Comparison of ENCODE assay signal across 9 cellular contexts in genomic region chr1:152189657-152190442, GRCh38. TPM values are rescaled to one million over a fixed set of nuclear protein-coding genes. Genes with fewer than 3 reads are reported as not detected.
DNase-seq lines count a peak whose midpoint lies in the region; ATAC-seq and TF ChIP-seq lines count a peak whose summit lies in the region.
"Had no signal": no experiment of that assay in that cellular context is flagged by ENCODE, and none has a peak within 500 bp of the region (broad histone marks: within the 10 kb centered on the region; RNA-seq: fewer than 3 reads in every experiment).

No MANE protein-coding gene starts in this region.

- H2AFZ ChIP-seq in neural progenitor cell (replicated peaks), result no peak overlapping the region

- H3K9ac ChIP-seq in neural progenitor cell, result no peak overlapping the region

- intact Hi-C loops in Panc1 (cut with micrococcal nuclease; ENCODE audit: unreplicated experiment), result loop anchor here (1.0 to 10.0 kb wide), 3 partner anchors 157 to 268 kb away; no protein-coding TSS in a partner anchor

- H3K36me3 ChIP-seq in Panc1 (ENCODE audit: control insufficient read depth, insufficient read depth, low read length), result no peaks in the 10 kb centered on the region
- H3K36me3 ChIP-seq in neural progenitor cell, result no peaks in the 10 kb centered on the region

- no peak overlapping the region for H3K4me2 ChIP-seq in neural progenitor cell

- peak overlapping the region; percentile 75 for H3K4me3 Mint-ChIP-seq in activated T-cell treated with anti-CD3 and anti-CD28 coated beads, Interleukin-2, amount 50 U/mL, for 24 hours
- H3K4me3 Mint-ChIP-seq in neural progenitor cell, result no peak overlapping the region
- H3K4me3 Mint-ChIP-seq in stimulated activated naive CD8-positive, alpha-beta T cell treated with anti-CD3 and anti-CD28 coated beads, Interleukin-15, Interleukin-2, amounts not matched to agents 100 ng/mL and 50 ng/mL, for 24 hours, result peak overlapping the region; percentile 84

- H3K4me1 ChIP-seq in Panc1 (ENCODE audit: control insufficient read depth, insufficient read depth, low read length), result peaks cover 3% of the 10 kb centered on the region; the same call in 1 of the 2 replicates
- no peaks in the 10 kb centered on the region for H3K4me1 ChIP-seq in neural progenitor cell

- peak; percentile 27 for DNase-seq in CMK (ENCODE audit: low read depth)
- DNase-seq in Panc1 (ENCODE audit: low read depth, low spot score), result peak; percentile 67
- peak; percentile 79 for DNase-seq in activated T-cell treated with anti-CD3 and anti-CD28 coated beads, Interleukin-2, amount 50 U/mL, for 24 hours
- DNase-seq in fibroblast of mammary gland (ENCODE audit: low read depth), result peak; percentile 78
- DNase-seq in neural progenitor cell (ENCODE audit: low spot score), result peak; percentile 57

- no peaks in the 10 kb centered on the region for H3K9me3 Mint-ChIP-seq in activated T-cell treated with anti-CD3 and anti-CD28 coated beads, Interleukin-2, amount 50 U/mL, for 24 hours
- H3K9me3 Mint-ChIP-seq in neural progenitor cell, result peaks cover 2% of the 10 kb centered on the region
- H3K9me3 Mint-ChIP-seq in stimulated activated naive CD8-positive, alpha-beta T cell treated with anti-CD3 and anti-CD28 coated beads, Interleukin-15, Interleukin-2, amounts not matched to agents 100 ng/mL and 50 ng/mL, for 24 hours, result no peaks in the 10 kb centered on the region

- peaks cover 7% of the 10 kb centered on the region for H3K27me3 Mint-ChIP-seq in activated T-cell treated with anti-CD3 and anti-CD28 coated beads, Interleukin-2, amount 50 U/mL, for 24 hours
- H3K27me3 Mint-ChIP-seq in neural progenitor cell (ENCODE audit: insufficient read depth, low read depth), result peaks cover 5% of the 10 kb centered on the region
- peaks cover 7% of the 10 kb centered on the region for H3K27me3 Mint-ChIP-seq in stimulated activated naive CD8-positive, alpha-beta T cell treated with anti-CD3 and anti-CD28 coated beads, Interleukin-15, Interleukin-2, amounts not matched to agents 100 ng/mL and 50 ng/mL, for 24 hours

- H3K4me3 ChIP-seq in Panc1 (ENCODE audit: low read depth in 2 of 2, low read length in 2 of 2) (peak overlapping the region; percentile 63 to 76), fibroblast of mammary gland (ENCODE audit: control insufficient read depth, low read depth, low read length) (peak overlapping the region; percentile 58), neural progenitor cell (no peak overlapping the region)

- CTCF ChIA-PET in Panc1 (lab: Charles Lee), result interaction anchor here (1.5 kb wide), 1 partner anchor 269 kb away, joined by 24 read pairs; no protein-coding TSS in a partner anchor

- POLR2A ChIA-PET in Panc1 (lab: Charles Lee), result no interaction called here

- no peaks in the 10 kb centered on the region for H3F3A ChIP-seq in neural progenitor cell (ENCODE audit: low read depth)

- H3K27ac Mint-ChIP-seq in activated T-cell treated with anti-CD3 and anti-CD28 coated beads, Interleukin-2, amount 50 U/mL, for 24 hours, result peak overlapping the region; percentile 79
- H3K27ac Mint-ChIP-seq in neural progenitor cell, result no peak overlapping the region
- H3K27ac Mint-ChIP-seq in stimulated activated naive CD8-positive, alpha-beta T cell treated with anti-CD3 and anti-CD28 coated beads, Interleukin-15, Interleukin-2, amounts not matched to agents 100 ng/mL and 50 ng/mL, for 24 hours, result peak overlapping the region; percentile 78

- no peaks in the 10 kb centered on the region for H3K36me3 Mint-ChIP-seq in activated T-cell treated with anti-CD3 and anti-CD28 coated beads, Interleukin-2, amount 50 U/mL, for 24 hours (ENCODE audit: low read depth)
- no peaks in the 10 kb centered on the region for H3K36me3 Mint-ChIP-seq in neural progenitor cell
- H3K36me3 Mint-ChIP-seq in stimulated activated naive CD8-positive, alpha-beta T cell treated with anti-CD3 and anti-CD28 coated beads, Interleukin-15, Interleukin-2, amounts not matched to agents 100 ng/mL and 50 ng/mL, for 24 hours (ENCODE audit: low read depth), result no peaks in the 10 kb centered on the region

- H3K9me3 ChIP-seq in Panc1 (ENCODE audit: control insufficient read depth, insufficient read depth, low read depth, low read length) (no peaks in the 10 kb centered on the region), neural progenitor cell (ENCODE audit: low read depth) (peaks cover 3% of the 10 kb centered on the region)

- ATAC-seq in HG02759 (IDR thresholded peaks at IDR 0.05; ENCODE audit: unreplicated experiment) (peak; percentile 53), Panc1 (peak; percentile 72), GM18861 (IDR thresholded peaks at IDR 0.05; ENCODE audit: unreplicated experiment) (no peak)

- BruUV-seq in Panc1 (replicated peaks; lab: Mats Ljungman, UMichigan), result no TSS peak

- no peaks in the 10 kb centered on the region for H4K20me1 ChIP-seq in neural progenitor cell (ENCODE audit: low read depth)

- in situ Hi-C loops in Panc1 (cut with HindIII; ENCODE audit: low pct_unique_long_range_greater_than_20kb, low sequenced_read_pairs), result no loop called here

- H3K79me2 ChIP-seq in neural progenitor cell (ENCODE audit: low read depth), result no peaks in the 10 kb centered on the region

- H3K27me3 ChIP-seq in Panc1 (ENCODE audit: control insufficient read depth, insufficient read depth, low read length) (no peaks in the 10 kb centered on the region), neural progenitor cell (no peaks in the 10 kb centered on the region)

- H3K27ac ChIP-seq in Panc1 (ENCODE audit: low read length), result peak overlapping the region; percentile 80
- H3K27ac ChIP-seq in neural progenitor cell, result no peak overlapping the region

- H3K4me1 Mint-ChIP-seq in activated T-cell treated with anti-CD3 and anti-CD28 coated beads, Interleukin-2, amount 50 U/mL, for 24 hours (ENCODE audit: low read depth), result peaks cover 19% of the 10 kb centered on the region
- H3K4me1 Mint-ChIP-seq in neural progenitor cell, result no peaks in the 10 kb centered on the region
- H3K4me1 Mint-ChIP-seq in stimulated activated naive CD8-positive, alpha-beta T cell treated with anti-CD3 and anti-CD28 coated beads, Interleukin-15, Interleukin-2, amounts not matched to agents 100 ng/mL and 50 ng/mL, for 24 hours (ENCODE audit: low read depth), result peaks cover 18% of the 10 kb centered on the region

- TF ChIP-seq CTCF in Panc1 (IDR thresholded peaks at IDR 0.05) (peak; percentile 89), fibroblast of mammary gland (conservative IDR thresholded peaks at IDR 0.05; ENCODE audit: control insufficient read depth, insufficient read depth, low read depth, low read length) (peak; percentile 81), neural progenitor cell (IDR thresholded peaks at IDR 0.05) (peak; percentile 46)

RNA-seq across cellular contexts. Expression of gene RPTN, which starts 30.8 kb away (rescaled TPM):
- total RNA-seq in Panc1 (2021; ENCODE audit: unreplicated experiment), result not detected
- not detected for polyA plus RNA-seq in Panc1 (2012; ENCODE audit: insufficient read length)
- total RNA-seq in neural progenitor cell (ENCODE audit: low replicate concordance), result not detected in 2 replicates
- polyA plus RNA-seq: adipose tissue had no signal

RNA-seq across cellular contexts. Expression of gene HRNR, which starts 34.1 kb away (rescaled TPM):
- total RNA-seq in Panc1 (2021; ENCODE audit: unreplicated experiment), result not detected
- polyA plus RNA-seq in Panc1 (2012; ENCODE audit: insufficient read length), result 0.12 TPM
- total RNA-seq in neural progenitor cell (ENCODE audit: low replicate concordance), result not detected in 2 replicates

Comparison
In these comparisons a context has a peak if more than half of its experiments do, and no peak if none do; other contexts are left out.
1. DNase-seq: peak in every context shown above with its lines; median percentile 79 in activated T-cell treated with anti-CD3 and anti-CD28 coated beads, Interleukin-2, amount 50 U/mL, for 24 hours; 78 in fibroblast of mammary gland; 67 in Panc1; 57 in neural progenitor cell; 27 in CMK.